14 cellular contexts compared by ENCODE assay signal in genomic region chr5:1346627-1347440, GRCh38. TPM values are rescaled to one million over a fixed set of nuclear protein-coding genes. Genes with fewer than 3 reads are reported as not detected.
DNase-seq lines count a peak whose midpoint lies in the region; ATAC-seq and TF ChIP-seq lines count a peak whose summit lies in the region.
"Had no signal": no experiment of that assay in that cellular context is flagged by ENCODE, and none has a peak within 500 bp of the region (broad histone marks: within the 10 kb centered on the region; RNA-seq: fewer than 3 reads in every experiment).

No MANE protein-coding gene starts in this region.

- no peak overlapping the region for H3K27ac Mint-ChIP-seq in activated T-cell treated with anti-CD3 and anti-CD28 coated beads, Interleukin-2, amount 50 U/mL, for 72 hours
- H3K27ac Mint-ChIP-seq in T-cell (no peak overlapping the region), endodermal cell (no peak overlapping the region)
- H3K27ac Mint-ChIP-seq in stimulated activated memory B cell treated with anti-CD40 and anti-IgM and Interleukin-4, amounts not matched to agents 10 μg/mL and 1 μg/mL and 100 μg/mL, for 72 hours: peak overlapping the region; percentile 27

- peak overlapping the region; percentile 36 to 80 for H3K4me3 Mint-ChIP-seq in activated T-cell treated with anti-CD3 and anti-CD28 coated beads, Interleukin-2, amount 50 U/mL, for 72 hours
- H3K4me3 Mint-ChIP-seq in T-cell (peak overlapping the region; percentile 45 to 78 (median 56)), endodermal cell (peak overlapping the region; percentile 80)
- H3K4me3 Mint-ChIP-seq in stimulated activated memory B cell treated with anti-CD40 and anti-IgM and Interleukin-4, amounts not matched to agents 10 μg/mL and 1 μg/mL and 100 μg/mL, for 72 hours: peak overlapping the region; percentile 65

- TF ChIP-seq POLR2A in suprapubic skin (IDR thresholded peaks at IDR 0.05): no peak

- no peak for ATAC-seq in activated T-cell treated with anti-CD3 and anti-CD28 coated beads, Interleukin-2, amount 50 U/mL, for 72 hours (replicated peaks in 1 of 2)
- ATAC-seq in T-cell (replicated peaks in 1 of 4) (no peak), GM21360 (IDR thresholded peaks at IDR 0.05; ENCODE audit: unreplicated experiment) (no peak)
- ATAC-seq in stimulated activated memory B cell treated with anti-CD40 and anti-IgM and Interleukin-4, amounts not matched to agents 10 μg/mL and 1 μg/mL and 100 μg/mL, for 72 hours: no peak

- H3K4me3 ChIP-seq in endodermal cell (ENCODE audit: low read length): no peak overlapping the region
- no peak overlapping the region for H3K4me3 ChIP-seq in suprapubic skin

- H3K27me3 ChIP-seq in endodermal cell (ENCODE audit: control insufficient read depth, insufficient read depth, low read length, poor library complexity, severe bottlenecking) (no peaks in the 10 kb centered on the region), suprapubic skin (no peaks in the 10 kb centered on the region)

- H3K27ac ChIP-seq in endodermal cell (ENCODE audit: low read depth, low read length) (no peak overlapping the region), suprapubic skin (no peak overlapping the region)

- no peak for TF ChIP-seq EP300 in suprapubic skin (IDR thresholded peaks at IDR 0.05)

- DNase-seq in activated T-cell treated with anti-CD3 and anti-CD28 coated beads, Interleukin-2, amount 50 U/mL, for 72 hours: no peak
- no peak for DNase-seq in activated T-cell treated with anti-CD3 and anti-CD28 coated beads for 4 hours
- DNase-seq in T-cell: no peak
- no peak for DNase-seq in endodermal cell
- DNase-seq in suprapubic skin (ENCODE audit: low spot score in 2 of 2): no peak
- DNase-seq in DMS79 treated with DMSO at 0.1 percent for 48 hours (lab: John Stamatoyannopoulos, UW): no peak
- DNase-seq: activated CD8-positive, alpha-beta memory T cell treated with anti-CD3 and anti-CD28 coated beads, Interleukin-2, amount 50 U/mL, for 4 hours; NCI-H2081 treated with DMSO at 0.1 percent for 48 hours; nucleus accumbens; SHP77 treated with DMSO at 0.1 percent for 48 hours had no signal

- H3K36me3 Mint-ChIP-seq in activated T-cell treated with anti-CD3 and anti-CD28 coated beads, Interleukin-2, amount 50 U/mL, for 72 hours (ENCODE audit: insufficient read depth in 2 of 2): peaks cover 7 to 8% of the 10 kb centered on the region in 2 donors
- H3K36me3 Mint-ChIP-seq in T-cell: peaks cover 10% of the 10 kb centered on the region
- H3K36me3 Mint-ChIP-seq in endodermal cell (ENCODE audit: low read depth): peaks cover 16% of the 10 kb centered on the region
- peaks cover 15% of the 10 kb centered on the region for H3K36me3 Mint-ChIP-seq in stimulated activated memory B cell treated with anti-CD40 and anti-IgM and Interleukin-4, amounts not matched to agents 10 μg/mL and 1 μg/mL and 100 μg/mL, for 72 hours

- peaks cover 26% of the 10 kb centered on the region for H3K4me1 Mint-ChIP-seq in activated T-cell treated with anti-CD3 and anti-CD28 coated beads, Interleukin-2, amount 50 U/mL, for 72 hours (ENCODE audit: low read depth)
- H3K4me1 Mint-ChIP-seq in T-cell (peaks cover 20 to 25% (median 24%) of the 10 kb centered on the region in 3 donors), endodermal cell (peaks cover 13% of the 10 kb centered on the region)
- H3K4me1 Mint-ChIP-seq in stimulated activated memory B cell treated with anti-CD40 and anti-IgM and Interleukin-4, amounts not matched to agents 10 μg/mL and 1 μg/mL and 100 μg/mL, for 72 hours: peaks cover 34% of the 10 kb centered on the region

- peaks cover 16% of the 10 kb centered on the region for H3K36me3 ChIP-seq in endodermal cell (ENCODE audit: control insufficient read depth, insufficient read depth, low read length)
- peaks cover 7% of the 10 kb centered on the region for H3K36me3 ChIP-seq in suprapubic skin

- H3K9me3 ChIP-seq in endodermal cell (ENCODE audit: control insufficient read depth, low read length) (no peaks in the 10 kb centered on the region), suprapubic skin (no peaks in the 10 kb centered on the region)

- H3K9me3 Mint-ChIP-seq in activated T-cell treated with anti-CD3 and anti-CD28 coated beads, Interleukin-2, amount 50 U/mL, for 72 hours: no peaks in the 10 kb centered on the region
- H3K9me3 Mint-ChIP-seq in T-cell: no peaks in the 10 kb centered on the region
- H3K9me3 Mint-ChIP-seq in endodermal cell: no peaks in the 10 kb centered on the region
- no peaks in the 10 kb centered on the region for H3K9me3 Mint-ChIP-seq in stimulated activated memory B cell treated with anti-CD40 and anti-IgM and Interleukin-4, amounts not matched to agents 10 μg/mL and 1 μg/mL and 100 μg/mL, for 72 hours

- H3K9ac ChIP-seq in endodermal cell (ENCODE audit: extremely low read depth, low read length, poor library complexity, severe bottlenecking): no peak overlapping the region

- POLR2A ChIA-PET in T-cell (lab: Charles Lee): no interaction called here

- WGBS in endodermal cell (ENCODE audit: insufficient coverage in 1 of 2, insufficient read length in 1 of 2), 2 experiments: 87 to 90% methylated on average over 16 to 21 of the region's 21 CpGs
- WGBS in suprapubic skin: 80% methylated on average over 16 of the region's 21 CpGs

- no peaks in the 10 kb centered on the region for H3K27me3 Mint-ChIP-seq in activated T-cell treated with anti-CD3 and anti-CD28 coated beads, Interleukin-2, amount 50 U/mL, for 72 hours (ENCODE audit: low read depth)
- no peaks in the 10 kb centered on the region for H3K27me3 Mint-ChIP-seq in T-cell
- no peaks in the 10 kb centered on the region for H3K27me3 Mint-ChIP-seq in endodermal cell (ENCODE audit: insufficient read depth)
- no peaks in the 10 kb centered on the region for H3K27me3 Mint-ChIP-seq in stimulated activated memory B cell treated with anti-CD40 and anti-IgM and Interleukin-4, amounts not matched to agents 10 μg/mL and 1 μg/mL and 100 μg/mL, for 72 hours

- CTCF ChIA-PET in T-cell (lab: Charles Lee): interaction anchor here in 1 of 2 donors (0.9 to 1.4 kb wide), 2 partner anchors 33 kb away, joined by 3 read pairs; no protein-coding TSS in a partner anchor

- no peak for TF ChIP-seq CTCF in endodermal cell (conservative IDR thresholded peaks at IDR 0.05)
- no peak for TF ChIP-seq CTCF in suprapubic skin (IDR thresholded peaks at IDR 0.05)

- peaks cover 7% of the 10 kb centered on the region for H3K4me1 ChIP-seq in endodermal cell (ENCODE audit: control insufficient read depth, insufficient read depth, low read length)
- peaks cover 23% of the 10 kb centered on the region for H3K4me1 ChIP-seq in suprapubic skin

RNA-seq across cellular contexts. Expression of gene CLPTM1L, which starts 1.9 kb away (rescaled TPM):
- total RNA-seq in activated T-cell treated with anti-CD3 and anti-CD28 coated beads, Interleukin-2, amount 50 U/mL, for 72 hours: 10 to 100 TPM; 78.6 to 80.2 TPM
- 10 to 100 TPM; 70.9 to 91.0 (median 82.1) TPM for total RNA-seq in T-cell
- 10 to 100 TPM; 68.0 to 89.4 TPM for total RNA-seq in endodermal cell
- polyA plus RNA-seq in endodermal cell (2013, experiment 1 of 2): 90.0 TPM
- 75.7 TPM for polyA plus RNA-seq in endodermal cell (2013, experiment 2 of 2)
- total RNA-seq in suprapubic skin: 100 to 1,000 TPM in 1 of 4 donors, 10 to 100 TPM in 3; 62.6 to 132 (median 93.5) TPM

RNA-seq across cellular contexts. Expression of gene TERT, which starts 52.0 kb away (rescaled TPM):
- 1 to 10 TPM; 2.5 to 5.1 TPM for total RNA-seq in activated T-cell treated with anti-CD3 and anti-CD28 coated beads, Interleukin-2, amount 50 U/mL, for 72 hours
- under 1 TPM; 0.09 to 0.70 (median 0.28) TPM for total RNA-seq in T-cell
- 1 to 10 TPM; 7.1 to 9.8 TPM for total RNA-seq in endodermal cell
- polyA plus RNA-seq in endodermal cell (2013, experiment 1 of 2): 3.0 TPM
- polyA plus RNA-seq in endodermal cell (2013, experiment 2 of 2): 2.3 TPM
- total RNA-seq in suprapubic skin: not detected
- total RNA-seq: skeletal muscle tissue, subcutaneous adipose tissue had no signal
